In the genomic region with DNA sequence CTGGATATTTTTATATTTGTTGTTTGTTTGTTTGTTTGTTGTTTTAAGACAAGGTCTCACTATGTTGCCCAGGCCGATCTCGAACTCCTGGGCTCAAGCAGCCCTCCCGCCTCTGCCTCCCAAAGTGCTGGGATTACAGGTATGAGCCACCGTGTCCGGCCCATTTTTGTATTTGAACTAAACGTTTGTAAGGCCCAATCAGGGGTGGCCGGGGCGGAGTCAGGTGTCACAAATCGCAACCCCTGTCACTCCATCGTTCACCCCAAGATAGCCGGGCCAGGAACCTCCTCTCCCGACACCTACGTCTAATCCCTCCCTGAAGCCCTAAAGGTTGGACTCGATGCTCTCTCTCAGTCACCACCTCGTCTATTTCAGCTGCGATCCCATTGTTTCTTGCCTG, we compare ENCODE assay signal across 8 cellular contexts. TPM values are rescaled to one million over a fixed set of nuclear protein-coding genes. Genes with fewer than 3 reads are reported as not detected.
A peak's percentile ranks its signal among the peaks of the same experiment; 100 is the strongest.
DNase-seq lines count a peak whose midpoint lies in the region; ATAC-seq, FAIRE-seq and TF ChIP-seq lines count a peak whose summit lies in the region.

No MANE protein-coding gene starts in this region.

- no peak overlapping the region for H3K9ac ChIP-seq in endocrine pancreas (ENCODE audit: control insufficient read depth, insufficient read depth, low read length)

- H3K27me3 Mint-ChIP-seq in activated CD4-positive, alpha-beta T cell treated with anti-CD3 and anti-CD28 coated beads, Interleukin-2, amount 10 ng/mL, durations not matched to agents 7 days and 5 days: no peaks in the 10 kb centered on the region

- H3K4me3 ChIP-seq in endocrine pancreas (ENCODE audit: control insufficient read depth, insufficient read depth, low read length) (peak overlapping the region; percentile 56), small intestine (ENCODE audit: low read depth in 1 of 2, low read length in 2 of 2) (no peak overlapping the region)

- H3K4me1 ChIP-seq in endocrine pancreas (ENCODE audit: control insufficient read depth, insufficient read depth, low read length) (no peaks in the 10 kb centered on the region), small intestine (ENCODE audit: control insufficient read depth in 2 of 2, insufficient read depth in 1 of 2, low read depth in 1 of 2, low read length in 1 of 2) (no peaks in the 10 kb centered on the region), foreskin keratinocyte (no peaks in the 10 kb centered on the region)

- POLR2A ChIA-PET in activated CD4-positive, alpha-beta T cell treated with anti-CD3 and anti-CD28 coated beads, Interleukin-2, amount 10 ng/mL, durations not matched to agents 7 days and 5 days (lab: Charles Lee): no interaction called here

- H3K27me3 ChIP-seq in endocrine pancreas (ENCODE audit: control insufficient read depth, insufficient read depth, low read length) (no peaks in the 10 kb centered on the region), small intestine (ENCODE audit: control insufficient read depth in 2 of 2, insufficient read depth in 2 of 2, low read length in 2 of 2) (no peaks in the 10 kb centered on the region), foreskin keratinocyte (no peaks in the 10 kb centered on the region)

- peak overlapping the region; percentile 74 for H3K4me3 Mint-ChIP-seq in activated CD4-positive, alpha-beta T cell treated with anti-CD3 and anti-CD28 coated beads, Interleukin-2, amount 10 ng/mL, durations not matched to agents 7 days and 5 days

- H3K36me3 ChIP-seq in endocrine pancreas (ENCODE audit: control insufficient read depth, insufficient read depth, low read length) (no peaks in the 10 kb centered on the region), small intestine (ENCODE audit: control insufficient read depth in 2 of 2, insufficient read depth in 2 of 2, low read length in 2 of 2) (no peaks in the 10 kb centered on the region)

- FAIRE-seq in small intestine (lab: Jason Lieb, UNC): no peak

- no peak for TF ChIP-seq CTCF in foreskin keratinocyte (conservative IDR thresholded peaks at IDR 0.05)

- peak; percentile 47 for ATAC-seq in HG02870 (IDR thresholded peaks at IDR 0.05; ENCODE audit: unreplicated experiment)
- ATAC-seq in GM21423 (IDR thresholded peaks at IDR 0.05; ENCODE audit: unreplicated experiment): no peak
- no peak for ATAC-seq in HG03439 (IDR thresholded peaks at IDR 0.05; ENCODE audit: unreplicated experiment)
- ATAC-seq in foreskin keratinocyte: no peak

- no peaks in the 10 kb centered on the region for H3K9me3 Mint-ChIP-seq in activated CD4-positive, alpha-beta T cell treated with anti-CD3 and anti-CD28 coated beads, Interleukin-2, amount 10 ng/mL, durations not matched to agents 7 days and 5 days

- CTCF ChIA-PET in activated CD4-positive, alpha-beta T cell treated with anti-CD3 and anti-CD28 coated beads, Interleukin-2, amount 10 ng/mL, durations not matched to agents 7 days and 5 days (lab: Charles Lee): no interaction called here

- H3K36me3 Mint-ChIP-seq in activated CD4-positive, alpha-beta T cell treated with anti-CD3 and anti-CD28 coated beads, Interleukin-2, amount 10 ng/mL, durations not matched to agents 7 days and 5 days (ENCODE audit: low read depth): no peaks in the 10 kb centered on the region

- peak overlapping the region in 1 of 2 donors; percentile 75 for H3K27ac ChIP-seq in small intestine (ENCODE audit: low read depth in 1 of 2, low read length in 1 of 2)
- H3K27ac ChIP-seq in foreskin keratinocyte: no peak overlapping the region

- WGBS in small intestine, 3 donors: 38 to 43% (median 41%) methylated on average over 15 to 16 of the region's 16 CpGs

- peak; percentile 71 for DNase-seq in activated CD4-positive, alpha-beta T cell treated with anti-CD3 and anti-CD28 coated beads, Interleukin-2, amount 10 ng/mL, durations not matched to agents 7 days and 5 days
- DNase-seq in small intestine (peak; percentile 9), globus pallidus (ENCODE audit: low spot score) (no peak), foreskin keratinocyte (no peak)

- H3K4me1 Mint-ChIP-seq in activated CD4-positive, alpha-beta T cell treated with anti-CD3 and anti-CD28 coated beads, Interleukin-2, amount 10 ng/mL, durations not matched to agents 7 days and 5 days: peaks cover 23% of the 10 kb centered on the region

- H3K27ac Mint-ChIP-seq in activated CD4-positive, alpha-beta T cell treated with anti-CD3 and anti-CD28 coated beads, Interleukin-2, amount 10 ng/mL, durations not matched to agents 7 days and 5 days: peak overlapping the region; percentile 98

- no peaks in the 10 kb centered on the region for H3K9me3 ChIP-seq in endocrine pancreas (ENCODE audit: control insufficient read depth, low read length)
- no peaks in the 10 kb centered on the region for H3K9me3 ChIP-seq in small intestine (ENCODE audit: control insufficient read depth, low read depth)

RNA-seq across cellular contexts. Expression of a gene that starts 0.7 kb away (rescaled TPM):
- 1 to 10 TPM; 2.2 to 2.3 TPM for total RNA-seq in activated CD4-positive, alpha-beta T cell treated with anti-CD3 and anti-CD28 coated beads, Interleukin-2, amount 10 ng/mL, durations not matched to agents 7 days and 5 days
- under 1 TPM in 2 of 3 donors, not detected in 1; 0.54 to 0.78 TPM for polyA plus RNA-seq in small intestine
- total RNA-seq in foreskin keratinocyte: 0.25 and 0.34 TPM in 2 replicates
- 0.16 and 0.18 TPM in 2 replicates for polyA plus RNA-seq in foreskin keratinocyte

Comparison
In these comparisons a context has a peak if more than half of its experiments do, and no peak if none do; other contexts are left out.
1. DNase-seq: peak in activated CD4-positive, alpha-beta T cell treated with anti-CD3 and anti-CD28 coated beads, Interleukin-2, amount 10 ng/mL, durations not matched to agents 7 days and 5 days (single experiment) and small intestine (single experiment); none in globus pallidus (single experiment) and foreskin keratinocyte (0 of 2).